ENCODE assay signal across 21 cellular contexts in the genomic region with DNA sequence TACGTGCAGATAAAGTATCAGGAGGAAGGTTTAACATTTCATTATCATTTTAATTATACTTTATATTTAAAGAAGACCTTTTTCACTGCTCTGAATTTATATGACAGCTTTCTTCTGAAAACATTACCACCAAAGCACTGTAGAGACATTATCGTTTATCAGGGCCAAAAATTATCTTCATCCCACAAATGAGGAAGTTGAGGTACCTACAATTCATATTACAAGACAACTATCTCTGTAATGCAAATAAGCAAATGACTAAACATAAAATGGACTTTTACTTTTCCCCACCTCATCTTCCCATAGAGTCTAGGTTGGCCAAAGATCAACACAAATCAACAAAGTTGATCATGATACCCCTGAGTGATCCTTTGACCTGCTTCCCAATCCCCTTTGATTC. TPM values are rescaled to one million over a fixed set of nuclear protein-coding genes. Genes with fewer than 3 reads are reported as not detected.
"Had no signal": no experiment of that assay in that cellular context is flagged by ENCODE, and none has a peak within 500 bp of the region (broad histone marks: within the 10 kb centered on the region; RNA-seq: fewer than 3 reads in every experiment).

No MANE protein-coding gene starts in this region.

- H3K4me3 Mint-ChIP-seq: activated CD4-positive, alpha-beta T cell treated with anti-CD3 and anti-CD28 coated beads, Interleukin-2, amount 10 ng/mL, durations not matched to agents 24 days and 14 days; activated naive CD8-positive, alpha-beta T cell treated with anti-CD3 and anti-CD28 coated beads, Interleukin-2, amount 50 U/mL, for 24 hours; activated T-cell treated with anti-CD3 and anti-CD28 coated beads, Interleukin-2, amount 50 U/mL, for 4 hours; T-cell; WTC11 had no signal

- H3K4me1 ChIP-seq: ascending aorta, body of pancreas had no signal

- ATAC-seq: activated naive CD4-positive, alpha-beta T cell treated with anti-CD3 and anti-CD28 coated beads, Interleukin-2, amount 50 U/mL, for 72 hours; activated naive CD8-positive, alpha-beta T cell treated with anti-CD3 and anti-CD28 coated beads, Interleukin-2, amount 50 U/mL, for 24 hours; activated T-cell treated with anti-CD3 and anti-CD28 coated beads, Interleukin-2, amount 50 U/mL, for 4 hours; body of pancreas; T-cell; WTC11 had no signal

- H3K27ac Mint-ChIP-seq: activated CD4-positive, alpha-beta T cell treated with anti-CD3 and anti-CD28 coated beads, Interleukin-2, amount 10 ng/mL, durations not matched to agents 24 days and 14 days; activated naive CD4-positive, alpha-beta T cell treated with anti-CD3 and anti-CD28 coated beads, Interleukin-2, amount 50 U/mL, for 72 hours; activated naive CD8-positive, alpha-beta T cell treated with anti-CD3 and anti-CD28 coated beads, Interleukin-2, amount 50 U/mL, for 24 hours; T-cell; WTC11 had no signal

- H3K4me1 Mint-ChIP-seq: activated naive CD8-positive, alpha-beta T cell treated with anti-CD3 and anti-CD28 coated beads, Interleukin-2, amount 50 U/mL, for 24 hours had no signal

- H3K9me3 ChIP-seq: ascending aorta, body of pancreas had no signal

- H3K27ac ChIP-seq: ascending aorta, body of pancreas had no signal

- H3K27me3 Mint-ChIP-seq: activated CD4-positive, alpha-beta T cell treated with anti-CD3 and anti-CD28 coated beads, Interleukin-2, amount 10 ng/mL, durations not matched to agents 24 days and 14 days; activated naive CD8-positive, alpha-beta T cell treated with anti-CD3 and anti-CD28 coated beads, Interleukin-2, amount 50 U/mL, for 24 hours; T-cell had no signal

- H3K27me3 ChIP-seq: ascending aorta, body of pancreas had no signal

- DNase-seq: activated CD4-positive, alpha-beta T cell treated with anti-CD3 and anti-CD28 coated beads for 1 hour; activated CD4-positive, alpha-beta T cell treated with anti-CD3 and anti-CD28 coated beads, Interleukin-2, amount 10 ng/mL, durations not matched to agents 24 days and 14 days; activated CD4-positive, alpha-beta T cell treated with anti-CD3 and anti-CD28 coated beads, Interleukin-2, amount 50 U/mL, for 48 hours; activated CD8-positive, alpha-beta memory T cell treated with anti-CD3 and anti-CD28 coated beads for 24 hours; activated effector memory CD4-positive, alpha-beta T cell treated with anti-CD3 and anti-CD28 coated beads, Interleukin-2, amount 50 U/mL, for 16 hours; activated naive CD4-positive, alpha-beta T cell treated with Interleukin-2 at 50 U/mL for 16 hours; activated naive CD8-positive, alpha-beta T cell treated with anti-CD3 and anti-CD28 coated beads, Interleukin-2, amount 50 U/mL, for 24 hours; activated T-cell treated with anti-CD3 and anti-CD28 coated beads, Interleukin-2, amount 50 U/mL, for 4 hours; amniotic stem cell; body of pancreas; NCI-H1105 treated with DMSO at 0.1 percent for 48 hours; NCI-H1436 treated with DMSO at 0.1 percent for 48 hours; NCI-H187; NCI-H2081; NCI-H510A treated with DMSO at 0.1 percent for 48 hours; SIG-M5; T-cell; T-helper 2 cell had no signal

- H3K9me3 Mint-ChIP-seq: activated CD4-positive, alpha-beta T cell treated with anti-CD3 and anti-CD28 coated beads, Interleukin-2, amount 10 ng/mL, durations not matched to agents 24 days and 14 days; activated naive CD4-positive, alpha-beta T cell treated with anti-CD3 and anti-CD28 coated beads, Interleukin-2, amount 50 U/mL, for 72 hours; activated naive CD8-positive, alpha-beta T cell treated with anti-CD3 and anti-CD28 coated beads, Interleukin-2, amount 50 U/mL, for 24 hours; activated T-cell treated with anti-CD3 and anti-CD28 coated beads, Interleukin-2, amount 50 U/mL, for 4 hours; WTC11 had no signal

- H3K4me3 ChIP-seq: ascending aorta, body of pancreas had no signal

RNA-seq across cellular contexts. Expression of gene SMAD9, which starts 30.9 kb away (rescaled TPM):
- total RNA-seq: activated T-cell treated with anti-CD3 and anti-CD28 coated beads, Interleukin-2, amount 50 U/mL, for 4 hours had no signal
